Comparison of ENCODE assay signal across 18 cellular contexts in genomic region chr17:62187681-62188080, GRCh38.
DNase-seq lines count a peak whose midpoint lies in the region; ATAC-seq and TF ChIP-seq lines count a peak whose summit lies in the region.
"Had no signal": no experiment of that assay in that cellular context is flagged by ENCODE, and none has a peak within 500 bp of the region (broad histone marks: within the 10 kb centered on the region; RNA-seq: fewer than 3 reads in every experiment).

No MANE protein-coding gene starts in this region.

- no peak overlapping the region for H3K27ac Mint-ChIP-seq in CD8-positive, alpha-beta memory T cell
- H3K27ac Mint-ChIP-seq: stimulated activated naive CD8-positive, alpha-beta T cell treated with anti-CD3 and anti-CD28 coated beads, Interleukin-15, Interleukin-2, amounts not matched to agents 100 ng/mL and 50 ng/mL, for 24 hours had no signal

- H2BK120ac ChIP-seq in IMR-90 (ENCODE audit: low read depth, low read length): no peak overlapping the region

- CTCF ChIA-PET in BJ (lab: Yijun Ruan, JAX): no interaction called here
- CTCF ChIA-PET in IMR-90 (lab: Yijun Ruan, JAX): no interaction called here
- CTCF ChIA-PET in CD8-positive, alpha-beta memory T cell (lab: Charles Lee): no interaction called here

- no peak overlapping the region for H3K56ac ChIP-seq in IMR-90 (ENCODE audit: extremely low read depth, insufficient read depth, low read length)

- H3K9me3 ChIP-seq in IMR-90 (ENCODE audit: control insufficient read depth, insufficient read depth, low read length): no peaks in the 10 kb centered on the region
- H3K9me3 ChIP-seq in mucosa of descending colon: no peaks in the 10 kb centered on the region
- H3K9me3 ChIP-seq in effector memory CD4-positive, alpha-beta T cell (ENCODE audit: control insufficient read depth, low read length): no peaks in the 10 kb centered on the region
- H3K9me3 ChIP-seq in CD8-positive, alpha-beta memory T cell (ENCODE audit: low read length): no peaks in the 10 kb centered on the region
- H3K9me3 ChIP-seq: uterus had no signal

- peak; percentile 21 for DNase-seq in BJ (ENCODE audit: low read depth)
- peak; percentile 66 for DNase-seq in IMR-90
- DNase-seq in astrocyte of the hippocampus (ENCODE audit: low read depth, low spot score): peak; percentile 16
- DNase-seq in mucosa of descending colon: peak in 1 of 3 donors; percentile 37
- DNase-seq in effector memory CD4-positive, alpha-beta T cell: no peak
- no peak for DNase-seq in NAMALWA (ENCODE audit: low spot score)
- no peak for DNase-seq in inferior parietal cortex (ENCODE audit: extremely low spot score)
- no peak for DNase-seq in CD8-positive, alpha-beta memory T cell
- DNase-seq: amygdala, COR-L47, kidney glomerular epithelial cell, MM.1S, NCI-H1930, NCI-H526, posterior cingulate gyrus, uterus had no signal

- WGBS in IMR-90 (ENCODE audit: extremely low coverage in 2 of 2, insufficient read length in 1 of 2), 2 experiments: no CpG with 5 or more reads among the region's 3 CpGs

- H3K4me3 ChIP-seq in BJ (ENCODE audit: low read depth, low read length) (no peak overlapping the region), IMR-90 (ENCODE audit: insufficient read depth, low read depth, low read length) (no peak overlapping the region), mucosa of descending colon (no peak overlapping the region)
- H3K4me3 ChIP-seq in effector memory CD4-positive, alpha-beta T cell (ENCODE audit: insufficient read depth, low read depth, low read length, poor library complexity, severe bottlenecking): no peak overlapping the region
- no peak overlapping the region for H3K4me3 ChIP-seq in CD8-positive, alpha-beta memory T cell (ENCODE audit: low read length)
- H3K4me3 ChIP-seq: uterus had no signal

- intact Hi-C loops in IMR-90 (cut with micrococcal nuclease): no loop called here
- intact Hi-C loops in mucosa of descending colon (cut with DNase I, micrococcal nuclease): no loop called here

- dilution Hi-C loops in IMR-90 (cut with HindIII; ENCODE audit: low sequenced_read_pairs, unreplicated experiment): no loop called here

- H2AFZ ChIP-seq in IMR-90 (replicated peaks; ENCODE audit: low read length, poor library complexity): no peak overlapping the region

- no peaks in the 10 kb centered on the region for H3K27me3 ChIP-seq in BJ (ENCODE audit: control insufficient read depth, insufficient read depth, low read length)
- H3K27me3 ChIP-seq in IMR-90 (ENCODE audit: control insufficient read depth, insufficient read depth, low read length): peaks cover 4% of the 10 kb centered on the region
- H3K27me3 ChIP-seq in effector memory CD4-positive, alpha-beta T cell (replicated peaks; ENCODE audit: control insufficient read depth, insufficient read depth, low read length, poor library complexity, severe bottlenecking): no peaks in the 10 kb centered on the region
- H3K27me3 ChIP-seq in CD8-positive, alpha-beta memory T cell (ENCODE audit: insufficient read depth, low read length, poor library complexity, severe bottlenecking): no peaks in the 10 kb centered on the region
- H3K27me3 ChIP-seq: uterus had no signal

- no peak for TF ChIP-seq POLR2A in IMR-90 (IDR thresholded peaks at IDR 0.05; ENCODE audit: low read depth, low read length)

- H3K23ac ChIP-seq in IMR-90 (ENCODE audit: low read depth, low read length): no peak overlapping the region

- H3K14ac ChIP-seq in IMR-90 (replicated peaks; ENCODE audit: low read depth, low read length): no peak overlapping the region

- H4K5ac ChIP-seq in IMR-90 (ENCODE audit: low read depth, low read length): no peak overlapping the region

- TF ChIP-seq CTCF in BJ (IDR thresholded peaks at IDR 0.05; ENCODE audit: insufficient read depth, low read depth, low read length): no peak
- TF ChIP-seq CTCF in IMR-90 (conservative IDR thresholded peaks at IDR 0.05; ENCODE audit: low read depth, low read length): no peak
- no peak for TF ChIP-seq CTCF in mucosa of descending colon (IDR thresholded peaks at IDR 0.05)

- no peak overlapping the region for H4K8ac ChIP-seq in IMR-90 (ENCODE audit: low read depth in 2 of 2, low read length in 2 of 2)

- H3K9me1 ChIP-seq in IMR-90 (ENCODE audit: insufficient read depth, low read length): no peaks in the 10 kb centered on the region

- H3K4ac ChIP-seq in IMR-90 (ENCODE audit: low read depth, low read length): no peak overlapping the region

- in situ Hi-C loops in IMR-90 (cut with MboI; ENCODE audit: low sequenced_read_pairs): no loop called here

- no peak overlapping the region for H3K4me2 ChIP-seq in IMR-90 (ENCODE audit: low read depth, low read length)

- no peak overlapping the region for H2AK9ac ChIP-seq in IMR-90 (replicated peaks; ENCODE audit: low read depth, low read length, poor library complexity)

- no peaks in the 10 kb centered on the region for H3K36me3 Mint-ChIP-seq in CD8-positive, alpha-beta memory T cell

- no TSS peak for BruUV-seq in IMR-90 (replicated peaks; lab: Mats Ljungman, UMichigan)

- peaks cover 0 to 3% (median 0%) of the 10 kb centered on the region in 3 donors for H3K4me1 Mint-ChIP-seq in CD8-positive, alpha-beta memory T cell

- H3K79me1 ChIP-seq in IMR-90 (ENCODE audit: low read depth in 1 of 2, low read length in 2 of 2): no peaks in the 10 kb centered on the region

- no peaks in the 10 kb centered on the region for H4K20me1 ChIP-seq in IMR-90 (ENCODE audit: insufficient read depth, low read length)

- no peaks in the 10 kb centered on the region for H3K36me3 ChIP-seq in BJ (ENCODE audit: control insufficient read depth, insufficient read depth, low read length)
- no peaks in the 10 kb centered on the region for H3K36me3 ChIP-seq in IMR-90 (ENCODE audit: control insufficient read depth, insufficient read depth, low read length)
- no peaks in the 10 kb centered on the region for H3K36me3 ChIP-seq in mucosa of descending colon (ENCODE audit: low read depth)
- no peaks in the 10 kb centered on the region for H3K36me3 ChIP-seq in effector memory CD4-positive, alpha-beta T cell (ENCODE audit: control insufficient read depth, insufficient read depth, low read length)
- no peaks in the 10 kb centered on the region for H3K36me3 ChIP-seq in CD8-positive, alpha-beta memory T cell (ENCODE audit: insufficient read depth, low read length)
- H3K36me3 ChIP-seq: uterus had no signal

- no peak overlapping the region for H2BK5ac ChIP-seq in IMR-90 (ENCODE audit: low read depth, low read length, poor library complexity, severe bottlenecking)

- H3K4me1 ChIP-seq in IMR-90 (ENCODE audit: control insufficient read depth, insufficient read depth, low read length) (no peaks in the 10 kb centered on the region), mucosa of descending colon (ENCODE audit: low read depth) (peaks cover 7% of the 10 kb centered on the region)
- H3K4me1 ChIP-seq in effector memory CD4-positive, alpha-beta T cell (ENCODE audit: control insufficient read depth, insufficient read depth, low read length, poor library complexity, severe bottlenecking): no peaks in the 10 kb centered on the region
- H3K4me1 ChIP-seq in CD8-positive, alpha-beta memory T cell (ENCODE audit: insufficient read depth, low read length): no peaks in the 10 kb centered on the region
- H3K4me1 ChIP-seq: uterus had no signal

- ATAC-seq in IMR-90 (ENCODE audit: low read depth) (0 out of 2 replicates have a peak, but pooled peaks have one; percentile 35), mucosa of descending colon (peak; percentile 71)

- H2BK20ac ChIP-seq in IMR-90 (ENCODE audit: low read depth, low read length): no peak overlapping the region

- no peak overlapping the region for H3K4me3 Mint-ChIP-seq in CD8-positive, alpha-beta memory T cell
- H3K4me3 Mint-ChIP-seq: stimulated activated naive CD8-positive, alpha-beta T cell treated with anti-CD3 and anti-CD28 coated beads, Interleukin-15, Interleukin-2, amounts not matched to agents 100 ng/mL and 50 ng/mL, for 24 hours had no signal

- no peak overlapping the region for H3K18ac ChIP-seq in IMR-90 (ENCODE audit: low read depth, low read length)

- H4K91ac ChIP-seq in IMR-90 (ENCODE audit: insufficient read depth, low read depth, low read length): no peak overlapping the region

- no peak overlapping the region for H2BK15ac ChIP-seq in IMR-90 (ENCODE audit: low read depth, low read length)

- TF ChIP-seq RAD21 in IMR-90 (IDR thresholded peaks at IDR 0.05; ENCODE audit: low read length): no peak

- no peak overlapping the region for H2AK5ac ChIP-seq in IMR-90 (ENCODE audit: low read depth, low read length)

- H3K27ac ChIP-seq in IMR-90 (ENCODE audit: insufficient read depth, low read length): no peak overlapping the region
- no peak overlapping the region for H3K27ac ChIP-seq in effector memory CD4-positive, alpha-beta T cell (ENCODE audit: insufficient read depth, low read length, poor library complexity, severe bottlenecking)
- H3K27ac ChIP-seq in CD8-positive, alpha-beta memory T cell (ENCODE audit: low read depth, low read length): no peak overlapping the region
- H3K27ac ChIP-seq: epithelial cell of prostate, uterus had no signal

- POLR2A ChIA-PET in BJ (lab: Charles Lee): no interaction called here
- POLR2A ChIA-PET in IMR-90 (lab: Charles Lee; ENCODE audit: unreplicated experiment): no interaction called here
- POLR2A ChIA-PET in CD8-positive, alpha-beta memory T cell (lab: Charles Lee): no interaction called here

- H3K9me3 Mint-ChIP-seq in CD8-positive, alpha-beta memory T cell: peaks cover 0 to 3% (median 0%) of the 10 kb centered on the region in 5 donors
- H3K9me3 Mint-ChIP-seq: stimulated activated naive CD8-positive, alpha-beta T cell treated with anti-CD3 and anti-CD28 coated beads, Interleukin-15, Interleukin-2, amounts not matched to agents 100 ng/mL and 50 ng/mL, for 24 hours had no signal

- peaks cover 9 to 23% of the 10 kb centered on the region in 2 donors for H3K27me3 Mint-ChIP-seq in CD8-positive, alpha-beta memory T cell
- H3K27me3 Mint-ChIP-seq: stimulated activated naive CD8-positive, alpha-beta T cell treated with anti-CD3 and anti-CD28 coated beads, Interleukin-15, Interleukin-2, amounts not matched to agents 100 ng/mL and 50 ng/mL, for 24 hours had no signal

- H3K9ac ChIP-seq in IMR-90 (ENCODE audit: low read depth, low read length): no peak overlapping the region

TF ChIP-seq in IMR-90, 13 proteins besides CTCF, POLR2A, EP300 and RAD21 (continues in another document):
- no peak for TF ChIP-seq CHD1 (IDR thresholded peaks at IDR 0.05; ENCODE audit: low read depth, low read length)
- TF ChIP-seq MAFK (IDR thresholded peaks at IDR 0.05; ENCODE audit: low read depth, low read length): no peak
- no peak for TF ChIP-seq FOS (IDR thresholded peaks at IDR 0.05; ENCODE audit: low read depth, low read length)
- no peak for TF ChIP-seq RCOR1 (IDR thresholded peaks at IDR 0.05; ENCODE audit: insufficient replicate concordance, low read length)
- no peak for TF ChIP-seq CEBPB (IDR thresholded peaks at IDR 0.05; ENCODE audit: low read depth, low read length)
- no peak for TF ChIP-seq BHLHE40 (IDR thresholded peaks at IDR 0.05; ENCODE audit: low read depth, low read length)
- TF ChIP-seq MXI1 (IDR thresholded peaks at IDR 0.05; ENCODE audit: borderline replicate concordance, low read depth, low read length): no peak
- no peak for TF ChIP-seq SMC3 (IDR thresholded peaks at IDR 0.05; ENCODE audit: low read depth, low read length)

Comparison
In these comparisons a context has a peak if more than half of its experiments do, and no peak if none do; other contexts are left out.
1. DNase-seq: peak in BJ (single experiment), IMR-90 (single experiment) and astrocyte of the hippocampus (single experiment); none in effector memory CD4-positive, alpha-beta T cell (0 of 3), NAMALWA (single experiment), inferior parietal cortex (single experiment) and CD8-positive, alpha-beta memory T cell (0 of 5).